In genomic region chr6:37819177-37819801, GRCh38 we compare ENCODE assay signal across 1 cellular context.
TF ChIP-seq lines count a peak whose summit lies in the region.

ZFAND3 (plus strand) TSS chr6:37819727; CDS start chr6:37819946, 219 bp downstream.

TF ChIP-seq in HepG2, 621 proteins besides CTCF, POLR2A, EP300 and RAD21 (continued from another document and continues in another):
- TF ChIP-seq DNMT1 (CRISPR knock-in tag; IDR thresholded peaks at IDR 0.05) = peak; percentile 50
- TF ChIP-seq NR2C2 (CRISPR knock-in tag; IDR thresholded peaks at IDR 0.05; ENCODE audit: borderline replicate concordance) = peak; percentile 58; the same call in 1 of the 2 replicates
- 0 out of 2 replicates have a peak, but pooled peaks have one; percentile 24 for TF ChIP-seq MEIS1 (CRISPR knock-in tag; IDR thresholded peaks at IDR 0.05; ENCODE audit: borderline replicate concordance)
- TF ChIP-seq REXO4 (CRISPR knock-in tag; IDR thresholded peaks at IDR 0.05; ENCODE audit: borderline replicate concordance) = no peak
- TF ChIP-seq CHD2 (IDR thresholded peaks at IDR 0.05; ENCODE audit: low read depth, low read length) = peak; percentile 27; the same call in 1 of the 2 replicates
- no peak; the same call in 1 of the 2 replicates for TF ChIP-seq ZNF703 (CRISPR knock-in tag; IDR thresholded peaks at IDR 0.05; ENCODE audit: borderline replicate concordance)
- no peak for TF ChIP-seq ZNF12 (CRISPR knock-in tag; IDR thresholded peaks at IDR 0.05)
- no peak for TF ChIP-seq ATM (IDR thresholded peaks at IDR 0.05; ENCODE audit: borderline replicate concordance)
- TF ChIP-seq ZSCAN31 (CRISPR knock-in tag; IDR thresholded peaks at IDR 0.05; ENCODE audit: low read depth) = no peak
- TF ChIP-seq ZNF556 (CRISPR knock-in tag; IDR thresholded peaks at IDR 0.05; ENCODE audit: borderline replicate concordance) = 0 out of 2 replicates have a peak, but pooled peaks have one; percentile 7
- peak; percentile 97 for TF ChIP-seq NAIF1 (CRISPR knock-in tag; IDR thresholded peaks at IDR 0.05; ENCODE audit: borderline replicate concordance)
- 0 out of 2 replicates have a peak, but pooled peaks have one; percentile 52 for TF ChIP-seq MIXL1 (CRISPR knock-in tag; IDR thresholded peaks at IDR 0.05)
- peak; percentile 75 for TF ChIP-seq POLR2G (IDR thresholded peaks at IDR 0.05; ENCODE audit: low read depth, low read length)
- peak; percentile 46 for TF ChIP-seq SKI (IDR thresholded peaks at IDR 0.05; ENCODE audit: partially characterized antibody)
- TF ChIP-seq ARID5B (CRISPR knock-in tag; IDR thresholded peaks at IDR 0.05) = peak; percentile 53
- TF ChIP-seq CEBPB (IDR thresholded peaks at IDR 0.05; ENCODE audit: borderline replicate concordance, low read depth, low read length) = no peak
- TF ChIP-seq IRF9 (CRISPR knock-in tag; IDR thresholded peaks at IDR 0.05; ENCODE audit: borderline replicate concordance) = peak; percentile 76
- TF ChIP-seq REL (CRISPR knock-in tag; conservative IDR thresholded peaks at IDR 0.05) = 0 out of 2 replicates have a peak, but pooled peaks have one; percentile 58
- TF ChIP-seq ZNF274 (CRISPR knock-in tag; IDR thresholded peaks at IDR 0.05) = peak; percentile 78; the same call in 1 of the 2 replicates
- TF ChIP-seq ZNF33B (CRISPR knock-in tag; IDR thresholded peaks at IDR 0.05) = no peak
- peak; percentile 29 for TF ChIP-seq HDAC2 (CRISPR knock-in tag; IDR thresholded peaks at IDR 0.05)
- no peak; the same call in 1 of the 2 replicates for TF ChIP-seq ZNF317 (CRISPR knock-in tag; IDR thresholded peaks at IDR 0.05)
- TF ChIP-seq MXD3 (CRISPR knock-in tag; IDR thresholded peaks at IDR 0.05) = peak; percentile 85; the same call in 1 of the 2 replicates
- TF ChIP-seq, protein P1, sequence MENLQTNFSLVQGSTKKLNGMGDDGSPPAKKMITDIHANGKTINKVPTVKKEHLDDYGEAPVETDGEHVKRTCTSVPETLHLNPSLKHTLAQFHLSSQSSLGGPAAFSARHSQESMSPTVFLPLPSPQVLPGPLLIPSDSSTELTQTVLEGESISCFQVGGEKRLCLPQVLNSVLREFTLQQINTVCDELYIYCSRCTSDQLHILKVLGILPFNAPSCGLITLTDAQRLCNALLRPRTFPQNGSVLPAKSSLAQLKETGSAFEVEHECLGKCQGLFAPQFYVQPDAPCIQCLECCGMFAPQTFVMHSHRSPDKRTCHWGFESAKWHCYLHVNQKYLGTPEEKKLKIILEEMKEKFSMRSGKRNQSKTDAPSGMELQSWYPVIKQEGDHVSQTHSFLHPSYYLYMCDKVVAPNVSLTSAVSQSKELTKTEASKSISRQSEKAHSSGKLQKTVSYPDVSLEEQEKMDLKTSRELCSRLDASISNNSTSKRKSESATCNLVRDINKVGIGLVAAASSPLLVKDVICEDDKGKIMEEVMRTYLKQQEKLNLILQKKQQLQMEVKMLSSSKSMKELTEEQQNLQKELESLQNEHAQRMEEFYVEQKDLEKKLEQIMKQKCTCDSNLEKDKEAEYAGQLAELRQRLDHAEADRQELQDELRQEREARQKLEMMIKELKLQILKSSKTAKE (CRISPR knock-in tag; IDR thresholded peaks at IDR 0.05; ENCODE audit: borderline replicate concordance) = peak; percentile 45; the same call in 1 of the 2 replicates
- TF ChIP-seq CENPT (CRISPR knock-in tag; IDR thresholded peaks at IDR 0.05; ENCODE audit: low read depth) = no peak
- TF ChIP-seq ZFP62 (CRISPR knock-in tag; IDR thresholded peaks at IDR 0.05) = no peak
- TF ChIP-seq ZNF800 (CRISPR knock-in tag; IDR thresholded peaks at IDR 0.05) = no peak
- TF ChIP-seq TFAP4 (IDR thresholded peaks at IDR 0.05; ENCODE audit: borderline replicate concordance, low read depth) = peak; percentile 99
- TF ChIP-seq RXRA (CRISPR knock-in tag; IDR thresholded peaks at IDR 0.05) = peak; percentile 78
- peak; percentile 67; the same call in 1 of the 2 replicates for TF ChIP-seq BRD4 (CRISPR knock-in tag; IDR thresholded peaks at IDR 0.05)
- peak; percentile 39; the same call in 1 of the 2 replicates for TF ChIP-seq BORCS8-MEF2B (CRISPR knock-in tag; IDR thresholded peaks at IDR 0.05)
- TF ChIP-seq ZNF557 (CRISPR knock-in tag; IDR thresholded peaks at IDR 0.05) = no peak
- TF ChIP-seq ZBTB21 (CRISPR knock-in tag; IDR thresholded peaks at IDR 0.05) = peak; percentile 57; the same call in 1 of the 2 replicates
- peak; percentile 36; the same call in 1 of the 2 replicates for TF ChIP-seq ZNF563 (CRISPR knock-in tag; IDR thresholded peaks at IDR 0.05)
- peak; percentile 42; the same call in 1 of the 2 replicates for TF ChIP-seq TARDBP (CRISPR knock-in tag; IDR thresholded peaks at IDR 0.05)
- no peak for TF ChIP-seq CERS6 (CRISPR knock-in tag; IDR thresholded peaks at IDR 0.05)
- TF ChIP-seq SP4 (CRISPR knock-in tag; IDR thresholded peaks at IDR 0.05) = peak; percentile 87
- peak; percentile 14; the same call in 1 of the 2 replicates for TF ChIP-seq BCL6 (CRISPR knock-in tag; IDR thresholded peaks at IDR 0.05)
- TF ChIP-seq, protein P2, sequence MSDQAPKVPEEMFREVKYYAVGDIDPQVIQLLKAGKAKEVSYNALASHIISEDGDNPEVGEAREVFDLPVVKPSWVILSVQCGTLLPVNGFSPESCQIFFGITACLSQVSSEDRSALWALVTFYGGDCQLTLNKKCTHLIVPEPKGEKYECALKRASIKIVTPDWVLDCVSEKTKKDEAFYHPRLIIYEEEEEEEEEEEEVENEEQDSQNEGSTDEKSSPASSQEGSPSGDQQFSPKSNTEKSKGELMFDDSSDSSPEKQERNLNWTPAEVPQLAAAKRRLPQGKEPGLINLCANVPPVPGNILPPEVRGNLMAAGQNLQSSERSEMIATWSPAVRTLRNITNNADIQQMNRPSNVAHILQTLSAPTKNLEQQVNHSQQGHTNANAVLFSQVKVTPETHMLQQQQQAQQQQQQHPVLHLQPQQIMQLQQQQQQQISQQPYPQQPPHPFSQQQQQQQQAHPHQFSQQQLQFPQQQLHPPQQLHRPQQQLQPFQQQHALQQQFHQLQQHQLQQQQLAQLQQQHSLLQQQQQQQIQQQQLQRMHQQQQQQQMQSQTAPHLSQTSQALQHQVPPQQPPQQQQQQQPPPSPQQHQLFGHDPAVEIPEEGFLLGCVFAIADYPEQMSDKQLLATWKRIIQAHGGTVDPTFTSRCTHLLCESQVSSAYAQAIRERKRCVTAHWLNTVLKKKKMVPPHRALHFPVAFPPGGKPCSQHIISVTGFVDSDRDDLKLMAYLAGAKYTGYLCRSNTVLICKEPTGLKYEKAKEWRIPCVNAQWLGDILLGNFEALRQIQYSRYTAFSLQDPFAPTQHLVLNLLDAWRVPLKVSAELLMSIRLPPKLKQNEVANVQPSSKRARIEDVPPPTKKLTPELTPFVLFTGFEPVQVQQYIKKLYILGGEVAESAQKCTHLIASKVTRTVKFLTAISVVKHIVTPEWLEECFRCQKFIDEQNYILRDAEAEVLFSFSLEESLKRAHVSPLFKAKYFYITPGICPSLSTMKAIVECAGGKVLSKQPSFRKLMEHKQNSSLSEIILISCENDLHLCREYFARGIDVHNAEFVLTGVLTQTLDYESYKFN (CRISPR knock-in tag; conservative IDR thresholded peaks at IDR 0.05) = peak; percentile 75
- TF ChIP-seq ZNF7 (CRISPR knock-in tag; IDR thresholded peaks at IDR 0.05) = no peak
- TF ChIP-seq ZNF547 (CRISPR knock-in tag; IDR thresholded peaks at IDR 0.05) = peak; percentile 79
- peak; percentile 68; the same call in 1 of the 2 replicates for TF ChIP-seq AHR (CRISPR knock-in tag; IDR thresholded peaks at IDR 0.05)
- TF ChIP-seq ZNF790 (CRISPR knock-in tag; IDR thresholded peaks at IDR 0.05; ENCODE audit: borderline replicate concordance) = no peak; the same call in 1 of the 2 replicates
- TF ChIP-seq ZBTB20 (CRISPR knock-in tag; IDR thresholded peaks at IDR 0.05; ENCODE audit: borderline replicate concordance, low read depth) = no peak
- TF ChIP-seq SIX1 (CRISPR knock-in tag; IDR thresholded peaks at IDR 0.05; ENCODE audit: borderline replicate concordance) = 0 out of 2 replicates have a peak, but pooled peaks have one; percentile 4
- peak; percentile 40; the same call in 1 of the 2 replicates for TF ChIP-seq NCOR1 (IDR thresholded peaks at IDR 0.05; ENCODE audit: borderline replicate concordance, low read length)
- TF ChIP-seq JDP2 (CRISPR knock-in tag; IDR thresholded peaks at IDR 0.05; ENCODE audit: borderline replicate concordance) = no peak
- TF ChIP-seq SAP130 (CRISPR knock-in tag; IDR thresholded peaks at IDR 0.05; ENCODE audit: low read depth) = peak; percentile 94
- TF ChIP-seq ZNF660 (CRISPR knock-in tag; IDR thresholded peaks at IDR 0.05; ENCODE audit: borderline replicate concordance, low read depth) = no peak
- peak; percentile 89 for TF ChIP-seq ERF (CRISPR knock-in tag; IDR thresholded peaks at IDR 0.05)
- peak; percentile 56; the same call in 1 of the 2 replicates for TF ChIP-seq KLF13 (CRISPR knock-in tag; IDR thresholded peaks at IDR 0.05)
- no peak for TF ChIP-seq JUND (CRISPR knock-in tag; IDR thresholded peaks at IDR 0.05)
- TF ChIP-seq, protein P3, sequence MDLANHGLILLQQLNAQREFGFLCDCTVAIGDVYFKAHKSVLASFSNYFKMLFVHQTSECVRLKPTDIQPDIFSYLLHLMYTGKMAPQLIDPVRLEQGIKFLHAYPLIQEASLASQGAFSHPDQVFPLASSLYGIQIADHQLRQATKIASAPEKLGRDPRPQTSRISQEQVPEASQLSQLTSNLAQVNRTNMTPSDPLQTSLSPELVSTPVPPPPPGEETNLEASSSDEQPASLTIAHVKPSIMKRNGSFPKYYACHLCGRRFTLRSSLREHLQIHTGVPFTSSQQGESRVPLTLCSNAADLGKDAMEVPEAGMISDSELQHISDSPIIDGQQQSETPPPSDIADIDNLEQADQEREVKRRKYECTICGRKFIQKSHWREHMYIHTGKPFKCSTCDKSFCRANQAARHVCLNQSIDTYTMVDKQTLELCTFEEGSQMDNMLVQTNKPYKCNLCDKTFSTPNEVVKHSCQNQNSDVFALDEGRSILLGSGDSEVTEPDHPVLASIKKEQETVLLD (CRISPR knock-in tag; IDR thresholded peaks at IDR 0.05; ENCODE audit: low read depth) = peak; percentile 80
